Comparison of ENCODE assay signal across 8 cellular contexts in the genomic region with DNA sequence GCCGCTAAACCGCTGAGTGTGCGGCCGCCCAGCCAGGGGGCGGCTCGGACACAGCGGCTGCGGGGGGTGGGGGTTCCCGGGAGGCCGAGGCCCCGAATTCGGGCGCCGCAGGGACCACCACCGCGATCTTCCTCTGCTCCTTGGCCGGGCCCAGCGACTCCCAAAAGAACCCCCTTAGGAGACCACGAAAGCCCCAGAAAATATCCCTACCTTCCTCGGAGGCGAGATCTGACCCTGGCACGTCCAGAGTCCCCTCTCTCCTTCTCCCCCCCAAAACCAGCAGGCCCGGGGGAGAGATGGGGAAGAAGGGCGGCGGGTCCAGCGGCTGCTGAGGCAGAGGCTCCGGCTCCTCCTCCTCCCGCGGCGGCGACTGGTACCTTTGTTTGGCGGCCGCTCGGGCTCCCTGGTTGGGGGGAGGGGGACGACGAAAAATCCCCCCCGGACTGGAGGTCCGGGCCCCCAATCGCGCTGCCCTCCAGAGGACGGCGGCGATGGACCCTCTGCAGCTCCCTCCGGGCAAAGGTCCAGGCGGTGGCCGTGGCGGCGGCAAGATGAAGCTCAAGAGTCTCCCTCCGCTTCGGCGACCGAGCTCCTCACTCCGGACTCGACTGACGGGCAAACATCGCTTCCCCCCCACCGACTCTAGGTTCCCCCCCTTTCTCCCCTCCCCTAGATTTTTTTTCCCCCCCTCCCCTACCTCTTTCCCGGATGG. TPM values are rescaled to one million over a fixed set of nuclear protein-coding genes. Genes with fewer than 3 reads are reported as not detected.
DNase-seq lines count a peak whose midpoint lies in the region; ATAC-seq and TF ChIP-seq lines count a peak whose summit lies in the region.

A gene with protein sequence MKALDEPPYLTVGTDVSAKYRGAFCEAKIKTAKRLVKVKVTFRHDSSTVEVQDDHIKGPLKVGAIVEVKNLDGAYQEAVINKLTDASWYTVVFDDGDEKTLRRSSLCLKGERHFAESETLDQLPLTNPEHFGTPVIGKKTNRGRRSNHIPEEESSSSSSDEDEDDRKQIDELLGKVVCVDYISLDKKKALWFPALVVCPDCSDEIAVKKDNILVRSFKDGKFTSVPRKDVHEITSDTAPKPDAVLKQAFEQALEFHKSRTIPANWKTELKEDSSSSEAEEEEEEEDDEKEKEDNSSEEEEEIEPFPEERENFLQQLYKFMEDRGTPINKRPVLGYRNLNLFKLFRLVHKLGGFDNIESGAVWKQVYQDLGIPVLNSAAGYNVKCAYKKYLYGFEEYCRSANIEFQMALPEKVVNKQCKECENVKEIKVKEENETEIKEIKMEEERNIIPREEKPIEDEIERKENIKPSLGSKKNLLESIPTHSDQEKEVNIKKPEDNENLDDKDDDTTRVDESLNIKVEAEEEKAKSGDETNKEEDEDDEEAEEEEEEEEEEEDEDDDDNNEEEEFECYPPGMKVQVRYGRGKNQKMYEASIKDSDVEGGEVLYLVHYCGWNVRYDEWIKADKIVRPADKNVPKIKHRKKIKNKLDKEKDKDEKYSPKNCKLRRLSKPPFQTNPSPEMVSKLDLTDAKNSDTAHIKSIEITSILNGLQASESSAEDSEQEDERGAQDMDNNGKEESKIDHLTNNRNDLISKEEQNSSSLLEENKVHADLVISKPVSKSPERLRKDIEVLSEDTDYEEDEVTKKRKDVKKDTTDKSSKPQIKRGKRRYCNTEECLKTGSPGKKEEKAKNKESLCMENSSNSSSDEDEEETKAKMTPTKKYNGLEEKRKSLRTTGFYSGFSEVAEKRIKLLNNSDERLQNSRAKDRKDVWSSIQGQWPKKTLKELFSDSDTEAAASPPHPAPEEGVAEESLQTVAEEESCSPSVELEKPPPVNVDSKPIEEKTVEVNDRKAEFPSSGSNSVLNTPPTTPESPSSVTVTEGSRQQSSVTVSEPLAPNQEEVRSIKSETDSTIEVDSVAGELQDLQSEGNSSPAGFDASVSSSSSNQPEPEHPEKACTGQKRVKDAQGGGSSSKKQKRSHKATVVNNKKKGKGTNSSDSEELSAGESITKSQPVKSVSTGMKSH (N-terminal part only) (minus strand): TSS at position 621 of the 712 bp plus-strand sequence. CDS start 1,260 bp downstream, outside the sequence.

- H3K4me1 ChIP-seq in mucosa of stomach (ENCODE audit: control insufficient read depth, insufficient read depth, low read length) (peaks cover 22% of the 10 kb centered on the region), transverse colon (peaks cover 31 to 73% (median 48%) of the 10 kb centered on the region in 4 donors)

- intact Hi-C loops in CD4-positive, alpha-beta T cell (cut with DNase I, micrococcal nuclease): loop anchor here (2.0 to 10.0 kb wide), 10 partner anchors 17 to 953 kb away; partner anchors contain the start of genes B3GALNT2 (in 1 of the 2), COA6 (in 1 of the 2), RBM34 (in 1 of the 2) and TBCE (in 1 of the 2)
- intact Hi-C loops in transverse colon (cut with DNase I; ENCODE audit: low total_unique reads): loop anchor here (10.0 kb wide), 1 partner anchor 73 kb away; no protein-coding TSS in a partner anchor

- no peak for TF ChIP-seq EP300 in transverse colon (IDR thresholded peaks at IDR 0.05; ENCODE audit: low read depth)

- H3K27me3 ChIP-seq in CD4-positive, alpha-beta T cell (ENCODE audit: control insufficient read depth, insufficient read depth, low read length): no peaks in the 10 kb centered on the region
- H3K27me3 ChIP-seq in mucosa of stomach (ENCODE audit: control insufficient read depth, insufficient read depth, low read length) (no peaks in the 10 kb centered on the region), transverse colon (no peaks in the 10 kb centered on the region)

- peaks cover 38% of the 10 kb centered on the region for H3K36me3 Mint-ChIP-seq in CD4-positive, alpha-beta T cell (ENCODE audit: low read depth)

- WGBS in transverse colon (ENCODE audit: low coverage in 1 of 2), 2 donors: 1% methylated on average over 52 of the region's 58 CpGs; no CpG with 5 or more reads in 1 of the 2 donors

- no peak for ATAC-seq in CD4-positive, alpha-beta T cell (ENCODE audit: poor library complexity)
- ATAC-seq in GM19395 (IDR thresholded peaks at IDR 0.05; ENCODE audit: unreplicated experiment) (peak; percentile 10), HG03520 (IDR thresholded peaks at IDR 0.05; ENCODE audit: unreplicated experiment) (peak; percentile 8)

- no peaks in the 10 kb centered on the region for H3K36me3 ChIP-seq in mucosa of stomach (ENCODE audit: control insufficient read depth, insufficient read depth, low read length)
- no peaks in the 10 kb centered on the region for H3K36me3 ChIP-seq in transverse colon

- TF ChIP-seq POLR2A in transverse colon (IDR thresholded peaks at IDR 0.05): peak; percentile 73

- H3K4me3 ChIP-seq in mucosa of stomach (ENCODE audit: low read length): peak within 1 kb of the TSS; percentile 78
- H3K4me3 ChIP-seq in transverse colon: peak within 1 kb of the TSS; percentile 66 to 100 (median 96)

- peak within 1 kb of the TSS; percentile 94 for H3K9ac ChIP-seq in mucosa of stomach (ENCODE audit: low read length)

- no peak for TF ChIP-seq CTCF in CD4-positive, alpha-beta T cell (IDR thresholded peaks at IDR 0.05)
- peak in 1 of 5 experiments; percentile 10 for TF ChIP-seq CTCF in transverse colon (IDR thresholded peaks at IDR 0.05)

- CTCF ChIA-PET in CD4-positive, alpha-beta T cell (lab: Charles Lee): interaction anchor here (1.1 to 1.4 kb wide), 3 partner anchors 9 to 74 kb away, joined by 3 to 4 read pairs (median 3); no protein-coding TSS in a partner anchor

- H3K27me3 Mint-ChIP-seq in CD4-positive, alpha-beta T cell: no peaks in the 10 kb centered on the region

- peaks cover 28% of the 10 kb centered on the region for H3K4me1 Mint-ChIP-seq in CD4-positive, alpha-beta T cell (ENCODE audit: low read depth)

- no peaks in the 10 kb centered on the region for H3K9me3 Mint-ChIP-seq in CD4-positive, alpha-beta T cell

- POLR2A ChIA-PET in CD4-positive, alpha-beta T cell (lab: Charles Lee): interaction anchor here (0.8 to 2.0 kb wide), 12 partner anchors 9 to 723 kb away, joined by 3 to 11 read pairs (median 4); partner anchors contain the start of genes B3GALNT2, RBM34, TBCE and TOMM20

- H3K27ac Mint-ChIP-seq in CD4-positive, alpha-beta T cell: no peak within 1 kb of the TSS

- peak in 2 of 10 experiments; percentile 60 to 69 for DNase-seq in CD4-positive, alpha-beta T cell
- DNase-seq in UCSD-AML1 (lab: John Stamatoyannopoulos, UW; ENCODE audit: unreplicated experiment) (peak; percentile 89), transverse colon (no peak), GF-D8 (lab: John Stamatoyannopoulos, UW) (no peak)

- in situ Hi-C loops in endometrial microvascular endothelial cells (cut with HindIII; ENCODE audit: inconsistent ontology term, low pct_unique_long_range_greater_than_20kb, low sequenced_read_pairs): no loop called here
- in situ Hi-C loops in transverse colon (cut with MboI; ENCODE audit: low pct_ligation_motif_present in 1 of 4, low pct_unique_long_range_greater_than_20kb in 1 of 4, low sequenced_read_pairs in 3 of 4): no loop called here

- no peaks in the 10 kb centered on the region for H3K9me3 ChIP-seq in CD4-positive, alpha-beta T cell (ENCODE audit: control insufficient read depth, low read length)
- H3K9me3 ChIP-seq in mucosa of stomach (ENCODE audit: control insufficient read depth, low read length): no peaks in the 10 kb centered on the region
- H3K9me3 ChIP-seq in transverse colon: no peaks in the 10 kb centered on the region

- peak within 1 kb of the TSS; percentile 98 for H3K27ac ChIP-seq in CD4-positive, alpha-beta T cell (ENCODE audit: low read depth, low read length)
- H3K27ac ChIP-seq in transverse colon: peak within 1 kb of the TSS; percentile 95 to 100 (median 97)

- peak within 1 kb of the TSS; percentile 99 for H3K4me3 Mint-ChIP-seq in CD4-positive, alpha-beta T cell

RNA-seq across cellular contexts. Expression of the gene that starts here (rescaled TPM):
- 100 to 1,000 TPM; 127 to 130 TPM for total RNA-seq in CD4-positive, alpha-beta T cell
- total RNA-seq in endometrial microvascular endothelial cells (ENCODE audit: inconsistent ontology term) (13.8 TPM), transverse colon (10 to 100 TPM in 3 of 4 donors, 1 to 10 TPM in 1; 9.2 to 52.0 (median 34.0) TPM)
